ENCODE assay signal across 8 cellular contexts in the genomic region with DNA sequence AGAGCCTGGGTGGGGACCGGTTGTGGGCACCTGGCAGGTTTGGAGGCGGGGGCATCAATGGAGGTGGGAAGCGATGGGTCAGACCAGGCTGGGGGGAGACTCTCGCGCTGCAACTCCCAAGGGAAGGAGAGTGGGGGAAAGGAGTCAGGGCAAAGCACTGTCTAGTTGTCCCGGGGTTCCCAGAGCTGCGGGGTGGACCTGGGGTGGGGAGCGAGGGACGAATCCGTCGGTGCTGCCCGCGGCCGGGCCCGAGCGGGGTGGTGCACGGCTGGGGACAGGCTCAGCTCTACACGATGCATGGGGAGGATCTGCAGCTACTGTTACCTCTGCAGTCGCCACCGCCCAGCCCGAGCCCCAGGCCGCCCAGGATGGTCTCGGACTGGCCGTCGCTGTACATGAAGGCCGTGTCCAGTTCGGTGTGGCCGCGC. TPM values are rescaled to one million over a fixed set of nuclear protein-coding genes. Genes with fewer than 3 reads are reported as not detected.
DNase-seq lines count a peak whose midpoint lies in the region; ATAC-seq and TF ChIP-seq lines count a peak whose summit lies in the region.

No MANE protein-coding gene starts in this region.

- in situ Hi-C loops in GM13977 (cut with MboI; ENCODE audit: low pct_unique_long_range_greater_than_20kb, low sequenced_read_pairs, unreplicated experiment): no loop called here

- no peaks in the 10 kb centered on the region for H3K27me3 Mint-ChIP-seq in MCF 10A (ENCODE audit: insufficient read depth, unreplicated experiment)

- POLR2A ChIA-PET in MCF 10A (lab: Yijun Ruan, JAX): interaction anchor here (0.6 to 3.9 kb wide), 15 partner anchors 18 to 1725 kb away, joined by 3 to 24 read pairs (median 4); partner anchors contain the start of genes EMC1 and MRTO4

- no peaks in the 10 kb centered on the region for H3K9me3 Mint-ChIP-seq in MCF 10A (ENCODE audit: unreplicated experiment)

- peak overlapping the region; percentile 59 for H3K27ac Mint-ChIP-seq in MCF 10A (ENCODE audit: low read depth, unreplicated experiment)

- H3K27ac ChIP-seq in right lobe of liver: peak overlapping the region; percentile 15 to 83 (median 79)
- peak overlapping the region; percentile 17 for H3K27ac ChIP-seq in thoracic aorta

- H3K4me3 ChIP-seq in MG63: peak overlapping the region; percentile 95
- peak overlapping the region; percentile 70 to 88 (median 87) for H3K4me3 ChIP-seq in right lobe of liver
- H3K4me3 ChIP-seq in thoracic aorta: peak overlapping the region; percentile 96

- ATAC-seq in right lobe of liver (peak in 2 of 4 donors; percentile 10 to 28), thoracic aorta (ENCODE audit: insufficient number of reproducible peaks, low FRiP score, low read depth) (peak; percentile 10), HG02840 (IDR thresholded peaks at IDR 0.05; ENCODE audit: low FRiP score, unreplicated experiment) (no peak)

- TF ChIP-seq POLR2A in right lobe of liver (IDR thresholded peaks at IDR 0.05): no peak

- H3K27me3 ChIP-seq in MG63 (no peaks in the 10 kb centered on the region), right lobe of liver (no peaks in the 10 kb centered on the region), thoracic aorta (replicated peaks; ENCODE audit: insufficient read depth) (no peaks in the 10 kb centered on the region)

- H3K36me3 ChIP-seq in MG63 (peaks cover 17% of the 10 kb centered on the region), right lobe of liver (peaks cover 0 to 15% (median 6%) of the 10 kb centered on the region in 4 donors), thoracic aorta (peaks cover 12% of the 10 kb centered on the region)

- CTCF ChIA-PET in MCF 10A (lab: Yijun Ruan, JAX): interaction anchor here (0.6 kb wide), 1 partner anchor 100 kb away, joined by 3 read pairs; no protein-coding TSS in a partner anchor

- peaks cover 0 to 18% (median 7%) of the 10 kb centered on the region in 4 donors for H3K4me1 ChIP-seq in right lobe of liver
- peaks cover 28 to 34% of the 10 kb centered on the region in 2 donors for H3K4me1 ChIP-seq in thoracic aorta (ENCODE audit: control insufficient read depth in 1 of 2, low read depth in 2 of 2)

- no peaks in the 10 kb centered on the region for H3K9me3 ChIP-seq in MG63
- H3K9me3 ChIP-seq in right lobe of liver: no peaks in the 10 kb centered on the region
- no peaks in the 10 kb centered on the region for H3K9me3 ChIP-seq in thoracic aorta

- H3K36me3 Mint-ChIP-seq in MCF 10A (ENCODE audit: insufficient read depth, unreplicated experiment): peaks cover 10% of the 10 kb centered on the region

- intact Hi-C loops in MCF 10A (cut with micrococcal nuclease): no loop called here
- intact Hi-C loops in right lobe of liver (cut with DNase I): no loop called here

- peak overlapping the region; percentile 77 for H3K4me3 Mint-ChIP-seq in MCF 10A (ENCODE audit: unreplicated experiment)

- WGBS in right lobe of liver (ENCODE audit: insufficient coverage, low coverage, low lambda C conversion rate, missing lambda C conversion rate): 2% methylated on average over 5 of the region's 29 CpGs

- no peak for TF ChIP-seq CTCF in MCF 10A (IDR thresholded peaks at IDR 0.05; ENCODE audit: unreplicated experiment)
- TF ChIP-seq CTCF in right lobe of liver (IDR thresholded peaks at IDR 0.05): no peak
- TF ChIP-seq CTCF in thoracic aorta (IDR thresholded peaks at IDR 0.05): no peak
- no peak for TF ChIP-seq CTCF in GM13977 (IDR thresholded peaks at IDR 0.05; ENCODE audit: extremely low read depth, insufficient read depth, missing control alignments)

- H3K4me1 Mint-ChIP-seq in MCF 10A (ENCODE audit: insufficient read depth, unreplicated experiment): peaks cover 27% of the 10 kb centered on the region

- BruUV-seq in MCF 10A (replicated peaks; lab: Mats Ljungman, UMichigan): no TSS peak

- peak; percentile 17 for DNase-seq in stimulated activated CD4-positive, alpha-beta T cell treated with anti-CD3 and anti-CD28 coated beads, Interleukin-12 subunit alpha, Interleukin-12 subunit beta, amount 100 ng/mL, for 4 hours
- DNase-seq in stimulated activated CD4-positive, alpha-beta T cell treated with anti-CD3 and anti-CD28 coated beads, Interleukin-4, amount 100 ng/mL, for 24 hours: no peak
- DNase-seq in MG63 (no peak), MCF 10A (ENCODE audit: unreplicated experiment) (peak; percentile 18), right lobe of liver (peak in 1 of 3 donors; percentile 44), thoracic aorta (ENCODE audit: low spot score) (no peak), GM13977 (ENCODE audit: low spot score) (no peak)

RNA-seq across cellular contexts. Expression of gene AKR7A2, which starts 0.4 kb away (rescaled TPM):
- total RNA-seq in MG63 (2014; rRNA removed; shearing (Covaris generic); ENCODE audit: low replicate concordance): 62.1 and 83.3 TPM in 2 replicates
- total RNA-seq in MCF 10A (2022) (26.7 and 28.7 TPM in 2 replicates), right lobe of liver (10 to 100 TPM; 41.4 to 85.1 (median 51.2) TPM), thoracic aorta (10 to 100 TPM; 67.1 to 71.5 TPM)

RNA-seq across cellular contexts. Expression of gene SLC66A1, which starts 0.6 kb away (rescaled TPM):
- 15.9 and 19.9 TPM in 2 replicates for total RNA-seq in MG63 (2014; rRNA removed; shearing (Covaris generic); ENCODE audit: low replicate concordance)
- total RNA-seq in MCF 10A (2022) (16.2 and 20.2 TPM in 2 replicates), right lobe of liver (10 to 100 TPM in 3 of 6 experiments, 1 to 10 TPM in 3; 8.4 to 20.6 (median 11.2) TPM), thoracic aorta (10 to 100 TPM; 11.4 to 12.0 TPM)

RNA-seq across cellular contexts. Expression of gene AKR7A3, which starts 22.9 kb away (rescaled TPM):
- 0.95 TPM in 1 of 2 replicates, not detected in the other for total RNA-seq in MG63 (2014; rRNA removed; shearing (Covaris generic); ENCODE audit: low replicate concordance)
- total RNA-seq in MCF 10A (2022) (0.40 and 0.69 TPM in 2 replicates), right lobe of liver (100 to 1,000 TPM in 4 of 6 experiments, 10 to 100 TPM in 2; 58.1 to 169 (median 130) TPM), thoracic aorta (1 to 10 TPM; 2.5 to 3.9 TPM)

RNA-seq across cellular contexts. Expression of gene MRTO4, which starts 59.9 kb away (rescaled TPM):
- 97.4 and 130 TPM in 2 replicates for total RNA-seq in MG63 (2014; rRNA removed; shearing (Covaris generic); ENCODE audit: low replicate concordance)
- 37.3 and 46.0 TPM in 2 replicates for total RNA-seq in MCF 10A (2022)
- 10 to 100 TPM in 2 of 6 experiments, 1 to 10 TPM in 4; 7.0 to 17.3 (median 8.2) TPM for total RNA-seq in right lobe of liver
- 10 to 100 TPM in 1 of 2 donors, 1 to 10 TPM in 1; 8.8 to 29.6 TPM for total RNA-seq in thoracic aorta

Comparison
In these comparisons a context has a peak if more than half of its experiments do, and no peak if none do; other contexts are left out.
1. DNase-seq: peak in stimulated activated CD4-positive, alpha-beta T cell treated with anti-CD3 and anti-CD28 coated beads, Interleukin-12 subunit alpha, Interleukin-12 subunit beta, amount 100 ng/mL, for 4 hours (single experiment) and MCF 10A (single experiment); none in stimulated activated CD4-positive, alpha-beta T cell treated with anti-CD3 and anti-CD28 coated beads, Interleukin-4, amount 100 ng/mL, for 24 hours (single experiment), MG63 (single experiment), thoracic aorta (single experiment) and GM13977 (single experiment).
2. RNA of gene AKR7A3, which starts 22.9 kb away (total RNA-seq): 58.1 to 169 TPM in right lobe of liver; 2.5 to 3.9 TPM in thoracic aorta, 0.95 TPM in MG63 and 0.40 to 0.69 TPM in MCF 10A; every median in the first group is over 10 times any median in the second.
3. Peak in every context shown above with its lines, with median percentiles within 50 percentile points of each other: H3K4me3 ChIP-seq.